Comparison of ENCODE assay signal across 8 cellular contexts in genomic region chr11:62770778-62771143, GRCh38. TPM values are rescaled to one million over a fixed set of nuclear protein-coding genes. Genes with fewer than 3 reads are reported as not detected.
DNase-seq lines count a peak whose midpoint lies in the region; ATAC-seq and TF ChIP-seq lines count a peak whose summit lies in the region.

No MANE protein-coding gene starts in this region.

- peaks cover 37% of the 10 kb centered on the region for H3K79me2 ChIP-seq in DOHH2 (ENCODE audit: control insufficient read depth, low read length)

- no peak for TF ChIP-seq EP300 in esophagus muscularis mucosa (IDR thresholded peaks at IDR 0.05)

- no peaks in the 10 kb centered on the region for H4K20me1 ChIP-seq in DOHH2 (ENCODE audit: control insufficient read depth, insufficient read depth, low read depth, low read length)

- no peaks in the 10 kb centered on the region for H3K27me3 Mint-ChIP-seq in neural crest cell (ENCODE audit: low read depth)

- peaks cover 28% of the 10 kb centered on the region for H3K4me1 Mint-ChIP-seq in neural crest cell

- DNase-seq in WERI-Rb-1 (peak; percentile 26), esophagus muscularis mucosa (ENCODE audit: extremely low spot score) (no peak), neural crest cell (ENCODE audit: low read depth, low spot score) (peak; percentile 29), NCI-H2029 (lab: John Stamatoyannopoulos, UW) (no peak), DMS114 treated with DMSO at 0.1 percent for 48 hours (lab: John Stamatoyannopoulos, UW; ENCODE audit: unreplicated experiment) (no peak)

- H3K36me3 ChIP-seq in DOHH2 (ENCODE audit: control insufficient read depth, low read length), result peaks cover 27% of the 10 kb centered on the region
- peaks cover 33% of the 10 kb centered on the region for H3K36me3 ChIP-seq in WERI-Rb-1
- peaks cover 7 to 33% (median 29%) of the 10 kb centered on the region in 4 donors for H3K36me3 ChIP-seq in esophagus muscularis mucosa

- WGBS in esophagus muscularis mucosa, result 0% methylated on average over 18 of the region's 18 CpGs

- peaks cover 16% of the 10 kb centered on the region for H3F3A ChIP-seq in DOHH2 (ENCODE audit: control insufficient read depth, insufficient read depth)

- H3K27me3 ChIP-seq in DOHH2 (ENCODE audit: control insufficient read depth, low read length) (no peaks in the 10 kb centered on the region), WERI-Rb-1 (ENCODE audit: insufficient read depth, low read depth, severe bottlenecking) (no peaks in the 10 kb centered on the region), esophagus muscularis mucosa (no peaks in the 10 kb centered on the region)

- no peaks in the 10 kb centered on the region for H3K9me3 Mint-ChIP-seq in neural crest cell

- intact Hi-C loops in esophagus muscularis mucosa (cut with DNase I), result no loop called here

- H3K27ac Mint-ChIP-seq in neural crest cell (ENCODE audit: unreplicated experiment), result peak overlapping the region; percentile 96

- TF ChIP-seq CTCF in DOHH2 (IDR thresholded peaks at IDR 0.05; ENCODE audit: low read depth, low read length, poor library complexity, severe bottlenecking) (no peak), WERI-Rb-1 (IDR thresholded peaks at IDR 0.05; ENCODE audit: low read depth, low read length) (no peak), esophagus muscularis mucosa (IDR thresholded peaks at IDR 0.05) (no peak), neural crest cell (conservative IDR thresholded peaks at IDR 0.05) (no peak)

- H3K4me2 ChIP-seq in DOHH2 (ENCODE audit: low read length), result peak overlapping the region; percentile 96

- H3K4me1 ChIP-seq in DOHH2 (ENCODE audit: control insufficient read depth, low read length) (peaks cover 31% of the 10 kb centered on the region), esophagus muscularis mucosa (peaks cover 18 to 36% (median 28%) of the 10 kb centered on the region in 4 donors)

- H3K27ac ChIP-seq in DOHH2 (ENCODE audit: low read depth, low read length) (peak overlapping the region; percentile 74), WERI-Rb-1 (peak overlapping the region; percentile 92), esophagus muscularis mucosa (replicated peaks in 1 of 4) (peak overlapping the region; percentile 92 to 96 (median 96))

- H3K9me3 ChIP-seq in DOHH2 (ENCODE audit: control insufficient read depth, insufficient read depth, low read length), result no peaks in the 10 kb centered on the region
- H3K9me3 ChIP-seq in WERI-Rb-1 (ENCODE audit: severe bottlenecking), result no peaks in the 10 kb centered on the region
- H3K9me3 ChIP-seq in esophagus muscularis mucosa, result no peaks in the 10 kb centered on the region

- TF ChIP-seq POLR2A in esophagus muscularis mucosa (IDR thresholded peaks at IDR 0.05; ENCODE audit: low read depth), result no peak

- H3K36me3 Mint-ChIP-seq in neural crest cell (ENCODE audit: low read depth), result peaks cover 6% of the 10 kb centered on the region

- ATAC-seq in HG02885 (IDR thresholded peaks at IDR 0.05; ENCODE audit: poor library complexity, unreplicated experiment) (peak; percentile 10), HG02763 (IDR thresholded peaks at IDR 0.05; ENCODE audit: unreplicated experiment) (no peak)

- H3K9me2 ChIP-seq in DOHH2 (replicated peaks; ENCODE audit: control insufficient read depth, low read length), result no peaks in the 10 kb centered on the region

- H3K4me3 Mint-ChIP-seq in neural crest cell, result peak overlapping the region; percentile 93

- H3K4me3 ChIP-seq in DOHH2 (ENCODE audit: low read length) (peak overlapping the region; percentile 97), WERI-Rb-1 (ENCODE audit: low read depth, low read length) (peak overlapping the region; percentile 70), esophagus muscularis mucosa (peak overlapping the region; percentile 70 to 79 (median 74))

RNA-seq across cellular contexts. Expression of gene TAF6L, which starts 0.4 kb away (rescaled TPM):
- total RNA-seq in esophagus muscularis mucosa, result 10 to 100 TPM; 12.0 to 27.2 (median 14.6) TPM
- total RNA-seq in neural crest cell, result 50.5 and 52.0 TPM in 2 replicates

RNA-seq across cellular contexts. Expression of gene POLR2G, which starts 9.4 kb away (rescaled TPM):
- total RNA-seq in esophagus muscularis mucosa (10 to 100 TPM; 41.1 to 48.2 (median 44.4) TPM), neural crest cell (161 and 175 TPM in 2 replicates)

RNA-seq across cellular contexts. Expression of gene TMEM179B, which starts 16.4 kb away (rescaled TPM):
- 10 to 100 TPM; 33.2 to 50.8 (median 44.8) TPM for total RNA-seq in esophagus muscularis mucosa
- 20.0 and 21.4 TPM in 2 replicates for total RNA-seq in neural crest cell

RNA-seq across cellular contexts. Expression of gene ZBTB3, which starts 16.8 kb away (rescaled TPM):
- total RNA-seq in esophagus muscularis mucosa (10 to 100 TPM in 1 of 4 donors, 1 to 10 TPM in 3; 6.2 to 12.3 (median 9.1) TPM), neural crest cell (11.5 and 16.1 TPM in 2 replicates)

RNA-seq across cellular contexts. Expression of gene TMEM223, which starts 21.0 kb away (rescaled TPM):
- total RNA-seq in esophagus muscularis mucosa (10 to 100 TPM; 13.7 to 17.9 (median 15.8) TPM), neural crest cell (20.4 and 23.4 TPM in 2 replicates)

Comparison
In these comparisons a context has a peak if more than half of its experiments do, and no peak if none do; other contexts are left out.
1. DNase-seq: peak in WERI-Rb-1 (single experiment) and neural crest cell (single experiment); none in esophagus muscularis mucosa (single experiment), NCI-H2029 (single experiment) and DMS114 treated with DMSO at 0.1 percent for 48 hours (single experiment).
2. Peak in every context shown above with its lines, with median percentiles within 50 percentile points of each other: H3K27ac ChIP-seq and H3K4me3 ChIP-seq.